In genomic region chr12:8913702-8914032, GRCh38 we compare ENCODE assay signal across 9 cellular contexts. TPM values are rescaled to one million over a fixed set of nuclear protein-coding genes. Genes with fewer than 3 reads are reported as not detected.
A peak's percentile ranks its signal among the peaks of the same experiment; 100 is the strongest.
DNase-seq lines count a peak whose midpoint lies in the region; ATAC-seq, FAIRE-seq and TF ChIP-seq lines count a peak whose summit lies in the region.
"Had no signal": no experiment of that assay in that cellular context is flagged by ENCODE, and none has a peak within 500 bp of the region (broad histone marks: within the 10 kb centered on the region; RNA-seq: fewer than 3 reads in every experiment).

No MANE protein-coding gene starts in this region.

- H3K27ac ChIP-seq in heart left ventricle, result peak overlapping the region; percentile 45 to 93 (median 86)
- peak overlapping the region; percentile 83 to 96 (median 90) for H3K27ac ChIP-seq in tibial nerve

- H3K9me3 ChIP-seq in heart left ventricle, result no peaks in the 10 kb centered on the region
- H3K9me3 ChIP-seq in tibial nerve, result no peaks in the 10 kb centered on the region

- peak overlapping the region; percentile 35 to 91 (median 71) for H3K4me3 ChIP-seq in heart left ventricle
- H3K4me3 ChIP-seq in kidney epithelial cell (ENCODE audit: low read depth, low read length), result peak overlapping the region; percentile 59
- peak overlapping the region; percentile 60 to 85 (median 72) for H3K4me3 ChIP-seq in tibial nerve

- H3K27me3 ChIP-seq in heart left ventricle (no peaks in the 10 kb centered on the region), kidney epithelial cell (ENCODE audit: control insufficient read depth, insufficient read depth, low read length) (no peaks in the 10 kb centered on the region), tibial nerve (no peaks in the 10 kb centered on the region)

- FAIRE-seq in RCC 7860 (lab: Jason Lieb, UNC), result no peak
- FAIRE-seq: endometrium had no signal

- no peaks in the 10 kb centered on the region for H3K9me3 Mint-ChIP-seq in activated naive CD8-positive, alpha-beta T cell (ENCODE audit: low read depth)

- TF ChIP-seq CTCF in heart left ventricle (IDR thresholded peaks at IDR 0.05) (no peak), kidney epithelial cell (IDR thresholded peaks at IDR 0.05; ENCODE audit: insufficient read depth, low read length, poor library complexity, severe bottlenecking) (no peak), tibial nerve (IDR thresholded peaks at IDR 0.05) (no peak)

- H3K4me1 Mint-ChIP-seq in activated naive CD8-positive, alpha-beta T cell (ENCODE audit: low read depth), result peaks cover 21% of the 10 kb centered on the region

- 12 to 21% (median 18%) methylated on average over 6 of the region's 6 CpGs for WGBS in heart left ventricle, 4 donors
- 5 to 8% methylated on average over 6 of the region's 6 CpGs for WGBS in tibial nerve, 2 donors

- H3K27ac Mint-ChIP-seq in activated naive CD8-positive, alpha-beta T cell, result peak overlapping the region; percentile 89

- no peaks in the 10 kb centered on the region for H3K27me3 Mint-ChIP-seq in activated naive CD8-positive, alpha-beta T cell

- TF ChIP-seq POLR2A in heart left ventricle (IDR thresholded peaks at IDR 0.05) (no peak), tibial nerve (IDR thresholded peaks at IDR 0.05) (no peak)

- no peak for TF ChIP-seq EP300 in tibial nerve (IDR thresholded peaks at IDR 0.05)

- intact Hi-C loops in heart left ventricle (cut with DNase I) (loop anchor here in 4 of 10 donors (2.0 to 10.0 kb wide), 3 partner anchors 35 to 131 kb away; partner anchors contain the start of gene M6PR (in 1 of the 4)), cardiac septum (cut with DNase I) (loop anchor here (2.0 to 5.0 kb wide), 2 partner anchors 35 to 216 kb away; partner anchors contain the start of genes M6PR and RIMKLB), left colon (cut with DNase I, micrococcal nuclease) (no loop called here)

- DNase-seq in heart left ventricle, result no peak
- no peak for DNase-seq in cardiac septum (ENCODE audit: low spot score)
- no peak for DNase-seq in kidney epithelial cell (ENCODE audit: low read depth)
- DNase-seq in tibial nerve (ENCODE audit: low spot score in 2 of 2), result no peak
- no peak for DNase-seq in RCC 7860 (ENCODE audit: low spot score)
- no peak for DNase-seq in left colon

- no peak for ATAC-seq in heart left ventricle
- no peak for ATAC-seq in HG03439 (IDR thresholded peaks at IDR 0.05; ENCODE audit: unreplicated experiment)
- no peak for ATAC-seq in left colon

- peak overlapping the region; percentile 92 for H3K4me3 Mint-ChIP-seq in activated naive CD8-positive, alpha-beta T cell

- H3K36me3 ChIP-seq in heart left ventricle (peaks cover 0 to 12% (median 6%) of the 10 kb centered on the region in 9 donors), kidney epithelial cell (ENCODE audit: control insufficient read depth, insufficient read depth, low read length) (no peaks in the 10 kb centered on the region), tibial nerve (peaks cover 0 to 4% (median 0%) of the 10 kb centered on the region in 3 donors)

- no peaks in the 10 kb centered on the region for H3K36me3 Mint-ChIP-seq in activated naive CD8-positive, alpha-beta T cell

- H3K4me1 ChIP-seq in heart left ventricle, result peaks cover 0 to 40% (median 19%) of the 10 kb centered on the region in 12 donors
- peaks cover 0 to 40% (median 6%) of the 10 kb centered on the region in 4 donors for H3K4me1 ChIP-seq in tibial nerve

RNA-seq across cellular contexts. Expression of gene PHC1, which starts 0.6 kb away (rescaled TPM):
- total RNA-seq in heart left ventricle (10 to 100 TPM; 21.8 to 38.2 (median 24.7) TPM), cardiac septum (25.5 TPM), kidney epithelial cell (67.8 and 76.7 TPM in 2 replicates), tibial nerve (10 to 100 TPM; 28.8 to 87.0 (median 37.6) TPM), left colon (1 to 10 TPM; 5.2 to 8.5 TPM)
- 10 to 100 TPM; 14.1 to 25.4 TPM for polyA plus RNA-seq in heart left ventricle

RNA-seq across cellular contexts. Expression of gene M6PR, which starts 35.8 kb away (rescaled TPM):
- total RNA-seq in heart left ventricle (100 to 1,000 TPM in 6 of 9 donors, 10 to 100 TPM in 3; 66.7 to 150 (median 102) TPM), cardiac septum (87.1 TPM), kidney epithelial cell (220 and 256 TPM in 2 replicates), tibial nerve (100 to 1,000 TPM in 1 of 4 donors, 10 to 100 TPM in 3; 63.2 to 109 (median 96.0) TPM), left colon (10 to 100 TPM; 90.3 to 96.1 TPM)
- 10 to 100 TPM; 58.7 to 98.6 TPM for polyA plus RNA-seq in heart left ventricle
